ENCODE assay signal across 1 cellular context in the genomic region with DNA sequence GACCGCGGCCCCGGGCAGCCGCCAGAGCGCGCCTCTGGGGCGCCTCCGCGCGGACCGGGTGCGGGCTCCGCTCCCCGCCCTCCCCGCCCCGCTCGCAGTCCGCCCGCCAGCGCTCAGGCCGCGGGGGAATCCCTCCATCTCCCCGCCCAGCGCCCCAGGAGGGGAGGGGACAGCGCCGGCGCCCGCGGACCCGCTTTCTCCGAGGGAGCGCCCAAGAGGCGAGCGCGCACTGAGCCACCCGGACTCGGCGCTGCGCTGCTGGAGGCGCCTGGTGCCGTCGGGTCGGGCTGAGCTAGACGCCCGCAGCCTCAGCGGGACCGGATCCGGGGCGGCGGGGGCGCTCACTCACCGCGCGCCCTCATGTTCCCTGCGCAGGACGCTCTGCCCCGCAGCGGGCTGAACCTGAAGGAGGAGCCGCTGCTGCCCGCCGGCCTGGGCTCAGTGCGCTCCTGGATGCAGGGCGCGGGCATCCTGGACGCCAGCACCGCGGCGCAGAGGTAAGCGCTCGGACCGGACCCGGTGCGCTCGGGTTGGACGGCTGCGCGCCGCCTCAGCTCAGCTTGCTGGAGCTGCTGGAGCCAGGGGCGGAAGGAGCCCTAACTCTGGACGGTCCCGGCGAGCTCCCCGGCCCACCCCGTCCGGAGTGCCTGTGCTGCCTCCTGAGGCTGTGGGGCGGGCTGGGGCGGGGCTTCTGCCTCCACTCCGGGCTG.
A peak's percentile ranks its signal among the peaks of the same experiment; 100 is the strongest.
TF ChIP-seq lines count a peak whose summit lies in the region.

No MANE protein-coding gene starts in this region.

TF ChIP-seq in HepG2, 621 proteins besides CTCF, POLR2A, EP300 and RAD21 (continued from another document):
- TF ChIP-seq, protein P1, sequence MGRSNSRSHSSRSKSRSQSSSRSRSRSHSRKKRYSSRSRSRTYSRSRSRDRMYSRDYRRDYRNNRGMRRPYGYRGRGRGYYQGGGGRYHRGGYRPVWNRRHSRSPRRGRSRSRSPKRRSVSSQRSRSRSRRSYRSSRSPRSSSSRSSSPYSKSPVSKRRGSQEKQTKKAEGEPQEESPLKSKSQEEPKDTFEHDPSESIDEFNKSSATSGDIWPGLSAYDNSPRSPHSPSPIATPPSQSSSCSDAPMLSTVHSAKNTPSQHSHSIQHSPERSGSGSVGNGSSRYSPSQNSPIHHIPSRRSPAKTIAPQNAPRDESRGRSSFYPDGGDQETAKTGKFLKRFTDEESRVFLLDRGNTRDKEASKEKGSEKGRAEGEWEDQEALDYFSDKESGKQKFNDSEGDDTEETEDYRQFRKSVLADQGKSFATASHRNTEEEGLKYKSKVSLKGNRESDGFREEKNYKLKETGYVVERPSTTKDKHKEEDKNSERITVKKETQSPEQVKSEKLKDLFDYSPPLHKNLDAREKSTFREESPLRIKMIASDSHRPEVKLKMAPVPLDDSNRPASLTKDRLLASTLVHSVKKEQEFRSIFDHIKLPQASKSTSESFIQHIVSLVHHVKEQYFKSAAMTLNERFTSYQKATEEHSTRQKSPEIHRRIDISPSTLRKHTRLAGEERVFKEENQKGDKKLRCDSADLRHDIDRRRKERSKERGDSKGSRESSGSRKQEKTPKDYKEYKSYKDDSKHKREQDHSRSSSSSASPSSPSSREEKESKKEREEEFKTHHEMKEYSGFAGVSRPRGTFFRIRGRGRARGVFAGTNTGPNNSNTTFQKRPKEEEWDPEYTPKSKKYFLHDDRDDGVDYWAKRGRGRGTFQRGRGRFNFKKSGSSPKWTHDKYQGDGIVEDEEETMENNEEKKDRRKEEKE (IDR thresholded peaks at IDR 0.05), result no peak
- TF ChIP-seq UBTF (CRISPR knock-in tag; IDR thresholded peaks at IDR 0.05) (peak; percentile 64; the same call in 1 of the 2 replicates), ZNF574 (CRISPR knock-in tag; IDR thresholded peaks at IDR 0.05) (peak; percentile 79), TBX2 (CRISPR knock-in tag; IDR thresholded peaks at IDR 0.05; ENCODE audit: borderline replicate concordance) (peak; percentile 44; the same call in 1 of the 2 replicates)
- TF ChIP-seq, protein P2, sequence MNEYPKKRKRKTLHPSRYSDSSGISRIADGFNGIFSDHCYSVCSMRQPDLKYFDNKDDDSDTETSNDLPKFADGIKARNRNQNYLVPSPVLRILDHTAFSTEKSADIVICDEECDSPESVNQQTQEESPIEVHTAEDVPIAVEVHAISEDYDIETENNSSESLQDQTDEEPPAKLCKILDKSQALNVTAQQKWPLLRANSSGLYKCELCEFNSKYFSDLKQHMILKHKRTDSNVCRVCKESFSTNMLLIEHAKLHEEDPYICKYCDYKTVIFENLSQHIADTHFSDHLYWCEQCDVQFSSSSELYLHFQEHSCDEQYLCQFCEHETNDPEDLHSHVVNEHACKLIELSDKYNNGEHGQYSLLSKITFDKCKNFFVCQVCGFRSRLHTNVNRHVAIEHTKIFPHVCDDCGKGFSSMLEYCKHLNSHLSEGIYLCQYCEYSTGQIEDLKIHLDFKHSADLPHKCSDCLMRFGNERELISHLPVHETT (CRISPR knock-in tag; conservative IDR thresholded peaks at IDR 0.05), result 0 out of 2 replicates have a peak, but pooled peaks have one; percentile 7
